ENCODE assay signal across 8 cellular contexts in genomic region chr19:23116802-23117571, GRCh38. TPM values are rescaled to one million over a fixed set of nuclear protein-coding genes. Genes with fewer than 3 reads are reported as not detected.
DNase-seq lines count a peak whose midpoint lies in the region; ATAC-seq and TF ChIP-seq lines count a peak whose summit lies in the region.

Gene ZNF730, plus strand, starts transcription at chr19:23117025. Its CDS starts 149 bp downstream, at chr19:23117174.

- CTCF ChIA-PET in Caco-2 (lab: Charles Lee), result no interaction called here

- H3K36me3 Mint-ChIP-seq in activated naive CD8-positive, alpha-beta T cell treated with anti-CD3 and anti-CD28 coated beads, Interleukin-2, amount 50 U/mL, for 24 hours (ENCODE audit: low read depth), result peaks cover 3% of the 10 kb centered on the region
- H3K36me3 Mint-ChIP-seq in progenitor cell of endocrine pancreas (ENCODE audit: insufficient read depth) (peaks cover 21% of the 10 kb centered on the region), Caco-2 (ENCODE audit: insufficient read depth, unreplicated experiment) (no peaks in the 10 kb centered on the region)

- H3K36me3 ChIP-seq in right atrium auricular region, result no peaks in the 10 kb centered on the region
- H3K36me3 ChIP-seq in urinary bladder (ENCODE audit: insufficient read depth), result no peaks in the 10 kb centered on the region
- no peaks in the 10 kb centered on the region for H3K36me3 ChIP-seq in Caco-2 (ENCODE audit: control insufficient read depth, insufficient read depth, low read length)

- peak within 1 kb of the TSS; percentile 32 to 57 for H3K4me3 ChIP-seq in right atrium auricular region
- peak within 1 kb of the TSS; percentile 18 for H3K4me3 ChIP-seq in urinary bladder (ENCODE audit: low read depth, low read length)
- H3K4me3 ChIP-seq in Caco-2 (ENCODE audit: low read depth, low read length), result no peak within 1 kb of the TSS

- H3K27me3 ChIP-seq in right atrium auricular region (peaks cover 0 to 3% of the 10 kb centered on the region in 2 donors), Caco-2 (replicated peaks; ENCODE audit: control insufficient read depth, insufficient read depth, low read length) (no peaks in the 10 kb centered on the region)

- H3K4me1 Mint-ChIP-seq in activated naive CD8-positive, alpha-beta T cell treated with anti-CD3 and anti-CD28 coated beads, Interleukin-2, amount 50 U/mL, for 24 hours, result peaks cover 7% of the 10 kb centered on the region
- H3K4me1 Mint-ChIP-seq in progenitor cell of endocrine pancreas (ENCODE audit: low read depth) (peaks cover 18% of the 10 kb centered on the region), Caco-2 (ENCODE audit: low read depth, unreplicated experiment) (no peaks in the 10 kb centered on the region)

- H3K9me3 ChIP-seq in right atrium auricular region, result no peaks in the 10 kb centered on the region
- no peaks in the 10 kb centered on the region; the same call in 1 of the 2 replicates for H3K9me3 ChIP-seq in Caco-2

- H3K4me1 ChIP-seq in right atrium auricular region (peaks cover 0 to 8% of the 10 kb centered on the region in 2 donors), urinary bladder (ENCODE audit: insufficient read depth) (no peaks in the 10 kb centered on the region), Caco-2 (no peaks in the 10 kb centered on the region)

- BruUV-seq in Caco-2 (replicated peaks; lab: Mats Ljungman, UMichigan), result no TSS peak

- intact Hi-C loops in Caco-2 (cut with micrococcal nuclease; ENCODE audit: unreplicated experiment), result no loop called here

- under 1% methylated on average over 44 of the region's 44 CpGs for WGBS in urinary bladder

- H3K27ac Mint-ChIP-seq in activated naive CD8-positive, alpha-beta T cell treated with anti-CD3 and anti-CD28 coated beads, Interleukin-2, amount 50 U/mL, for 24 hours, result no peak within 1 kb of the TSS
- H3K27ac Mint-ChIP-seq in progenitor cell of endocrine pancreas (peak within 1 kb of the TSS; percentile 100), Caco-2 (ENCODE audit: unreplicated experiment) (no peak within 1 kb of the TSS)

- DNase-seq in RPMI7951 (ENCODE audit: low read depth) (peak; percentile 92), right atrium auricular region (ENCODE audit: low spot score) (no peak), progenitor cell of endocrine pancreas (ENCODE audit: low spot score, unreplicated experiment) (peak; percentile 84), Caco-2 (no peak)
- peak; percentile 63 for DNase-seq in activated naive CD8-positive, alpha-beta T cell treated with anti-CD3 and anti-CD28 coated beads, Interleukin-2, amount 50 U/mL, for 24 hours

- TF ChIP-seq CTCF in right atrium auricular region (IDR thresholded peaks at IDR 0.05) (no peak), progenitor cell of endocrine pancreas (IDR thresholded peaks at IDR 0.05; ENCODE audit: unreplicated experiment) (no peak), Caco-2 (IDR thresholded peaks at IDR 0.05; ENCODE audit: insufficient read depth in 1 of 2, low read depth in 1 of 2, low read length in 1 of 2, severe bottlenecking in 1 of 2, unreplicated experiment in 1 of 2) (no peak)

- peak; percentile 53 for ATAC-seq in GM18867 (IDR thresholded peaks at IDR 0.05; ENCODE audit: unreplicated experiment)
- ATAC-seq in HG03442 (IDR thresholded peaks at IDR 0.05; ENCODE audit: unreplicated experiment), result peak; percentile 92
- ATAC-seq in activated naive CD8-positive, alpha-beta T cell treated with anti-CD3 and anti-CD28 coated beads, Interleukin-2, amount 50 U/mL, for 24 hours, result peak; percentile 91

- H3K27ac ChIP-seq in right atrium auricular region, result peak within 1 kb of the TSS in 1 of 2 donors; percentile 32
- H3K27ac ChIP-seq in urinary bladder (ENCODE audit: low read depth), result no peak within 1 kb of the TSS

- peak within 1 kb of the TSS; percentile 77 for H3K4me3 Mint-ChIP-seq in activated naive CD8-positive, alpha-beta T cell treated with anti-CD3 and anti-CD28 coated beads, Interleukin-2, amount 50 U/mL, for 24 hours
- H3K4me3 Mint-ChIP-seq in progenitor cell of endocrine pancreas (ENCODE audit: low read depth) (peak within 1 kb of the TSS; percentile 91), Caco-2 (ENCODE audit: unreplicated experiment) (no peak within 1 kb of the TSS)

- POLR2A ChIA-PET in Caco-2 (lab: Charles Lee), result no interaction called here

- peaks cover 26% of the 10 kb centered on the region for H3K27me3 Mint-ChIP-seq in activated naive CD8-positive, alpha-beta T cell treated with anti-CD3 and anti-CD28 coated beads, Interleukin-2, amount 50 U/mL, for 24 hours
- no peaks in the 10 kb centered on the region for H3K27me3 Mint-ChIP-seq in progenitor cell of endocrine pancreas
- H3K27me3 Mint-ChIP-seq in Caco-2 (ENCODE audit: insufficient read depth, unreplicated experiment), result no peaks in the 10 kb centered on the region

- peaks cover 11% of the 10 kb centered on the region for H3K9me3 Mint-ChIP-seq in activated naive CD8-positive, alpha-beta T cell treated with anti-CD3 and anti-CD28 coated beads, Interleukin-2, amount 50 U/mL, for 24 hours
- peaks cover 10% of the 10 kb centered on the region for H3K9me3 Mint-ChIP-seq in progenitor cell of endocrine pancreas (ENCODE audit: low read depth)
- H3K9me3 Mint-ChIP-seq in Caco-2 (ENCODE audit: unreplicated experiment), result peaks cover 22% of the 10 kb centered on the region

RNA-seq across cellular contexts. Expression of gene ZNF730, which starts in this region (rescaled TPM):
- total RNA-seq in RPMI7951 (2014; rRNA removed; shearing (Covaris generic)), result 7.2 and 8.4 TPM in 2 replicates
- total RNA-seq in right atrium auricular region (not detected), progenitor cell of endocrine pancreas (21.3 and 21.8 TPM in 2 replicates), urinary bladder (15.2 TPM), Caco-2 (2022) (not detected in 2 replicates)
- 0.09 TPM for polyA plus RNA-seq in urinary bladder

Comparison
In these comparisons a context has a peak if more than half of its experiments do, and no peak if none do; other contexts are left out.
1. DNase-seq: peak in RPMI7951 (single experiment), activated naive CD8-positive, alpha-beta T cell treated with anti-CD3 and anti-CD28 coated beads, Interleukin-2, amount 50 U/mL, for 24 hours (single experiment) and progenitor cell of endocrine pancreas (single experiment); none in right atrium auricular region (single experiment) and Caco-2 (0 of 2).
2. Peak in every context shown above with its lines, with median percentiles within 50 percentile points of each other: ATAC-seq.